In genomic region chr7:148408307-148408706, GRCh38 we compare ENCODE assay signal across 8 cellular contexts.
"Had no signal": no experiment of that assay in that cellular context is flagged by ENCODE, and none has a peak within 500 bp of the region (broad histone marks: within the 10 kb centered on the region; RNA-seq: fewer than 3 reads in every experiment).

No MANE protein-coding gene starts in this region.

- H3K9me3 Mint-ChIP-seq: IgD-negative memory B cell had no signal

- H3K4me3 ChIP-seq: K562 had no signal

- H3K4me3 Mint-ChIP-seq: IgD-negative memory B cell had no signal

- H3K27ac Mint-ChIP-seq: IgD-negative memory B cell had no signal

- H3K4me2 ChIP-seq: KMS-11 had no signal

- H3K27ac ChIP-seq: HL-60, KMS-11 had no signal

- DNase-seq: IMR-90, KBM-7, KG1 had no signal

- ATAC-seq: HepG2, K562 had no signal

- H3K27me3 Mint-ChIP-seq: IgD-negative memory B cell had no signal

- H3K9ac ChIP-seq: KMS-11 had no signal
